ENCODE assay signal across 2 cellular contexts in genomic region chr17:1186923-1187771, GRCh38.
TF ChIP-seq lines count a peak whose summit lies in the region.

No MANE protein-coding gene starts in this region.

TF ChIP-seq in GM23338, 12 proteins besides CTCF, POLR2A, EP300 and RAD21 (continued from another document):
- TF ChIP-seq NANOG (IDR thresholded peaks at IDR 0.05; ENCODE audit: borderline replicate concordance), result no peak
- no peak for TF ChIP-seq ZNF462 (CRISPR knock-in tag; IDR thresholded peaks at IDR 0.05)
- no peak for TF ChIP-seq POLR2AphosphoS5 (IDR thresholded peaks at IDR 0.05; ENCODE audit: low read depth)
- no peak for TF ChIP-seq ZNF114 (CRISPR knock-in tag; IDR thresholded peaks at IDR 0.05)
- no peak for TF ChIP-seq EZH2phosphoT487 (IDR thresholded peaks at IDR 0.05; ENCODE audit: unreplicated experiment)
- TF ChIP-seq EZH2 (IDR thresholded peaks at IDR 0.05; ENCODE audit: low read depth, unreplicated experiment), result no peak
- TF ChIP-seq CREB1 (CRISPR knock-in tag; IDR thresholded peaks at IDR 0.05; ENCODE audit: low read depth), result no peak
- no peak for TF ChIP-seq ZNF331 (CRISPR knock-in tag; IDR thresholded peaks at IDR 0.05; ENCODE audit: low read depth)
- TF ChIP-seq REST (IDR thresholded peaks at IDR 0.05; ENCODE audit: unreplicated experiment), result no peak
- TF ChIP-seq ETS1 (IDR thresholded peaks at IDR 0.05), result no peak

TF ChIP-seq in H1, 55 proteins besides CTCF, POLR2A, EP300 and RAD21 (continued from another document):
- no peak for TF ChIP-seq ASH2L (IDR thresholded peaks at IDR 0.05; ENCODE audit: low read length)
- peak; percentile 23 for TF ChIP-seq EZH2 (IDR thresholded peaks at IDR 0.05; ENCODE audit: low read depth, low read length, severe bottlenecking)
- TF ChIP-seq JUN (IDR thresholded peaks at IDR 0.05; ENCODE audit: low read depth, low read length), result no peak
- TF ChIP-seq, protein P1, sequence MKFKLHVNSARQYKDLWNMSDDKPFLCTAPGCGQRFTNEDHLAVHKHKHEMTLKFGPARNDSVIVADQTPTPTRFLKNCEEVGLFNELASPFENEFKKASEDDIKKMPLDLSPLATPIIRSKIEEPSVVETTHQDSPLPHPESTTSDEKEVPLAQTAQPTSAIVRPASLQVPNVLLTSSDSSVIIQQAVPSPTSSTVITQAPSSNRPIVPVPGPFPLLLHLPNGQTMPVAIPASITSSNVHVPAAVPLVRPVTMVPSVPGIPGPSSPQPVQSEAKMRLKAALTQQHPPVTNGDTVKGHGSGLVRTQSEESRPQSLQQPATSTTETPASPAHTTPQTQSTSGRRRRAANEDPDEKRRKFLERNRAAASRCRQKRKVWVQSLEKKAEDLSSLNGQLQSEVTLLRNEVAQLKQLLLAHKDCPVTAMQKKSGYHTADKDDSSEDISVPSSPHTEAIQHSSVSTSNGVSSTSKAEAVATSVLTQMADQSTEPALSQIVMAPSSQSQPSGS (IDR thresholded peaks at IDR 0.05; ENCODE audit: low read length), result peak; percentile 72; the same call in 1 of the 2 replicates
- 0 out of 4 replicates have a peak, but pooled peaks of 1 of the 2 experiments have one; percentile 39 for TF ChIP-seq SIN3A (conservative IDR thresholded peaks at IDR 0.05 in 1 of 2, IDR thresholded peaks at IDR 0.05 in 1 of 2; ENCODE audit: low read depth in 1 of 2, low read length in 2 of 2)
- peak; percentile 52 for TF ChIP-seq TAF1 (IDR thresholded peaks at IDR 0.05; ENCODE audit: low read depth, low read length)
- no peak for TF ChIP-seq MAFK (IDR thresholded peaks at IDR 0.05; ENCODE audit: low read depth, low read length)
- no peak for TF ChIP-seq ZNF274 (IDR thresholded peaks at IDR 0.05; ENCODE audit: borderline replicate concordance, extremely low read depth, low read length)
- TF ChIP-seq JUND (IDR thresholded peaks at IDR 0.05; ENCODE audit: low read length), result 0 out of 2 replicates have a peak, but pooled peaks have one; percentile 38
- TF ChIP-seq, protein P2, sequence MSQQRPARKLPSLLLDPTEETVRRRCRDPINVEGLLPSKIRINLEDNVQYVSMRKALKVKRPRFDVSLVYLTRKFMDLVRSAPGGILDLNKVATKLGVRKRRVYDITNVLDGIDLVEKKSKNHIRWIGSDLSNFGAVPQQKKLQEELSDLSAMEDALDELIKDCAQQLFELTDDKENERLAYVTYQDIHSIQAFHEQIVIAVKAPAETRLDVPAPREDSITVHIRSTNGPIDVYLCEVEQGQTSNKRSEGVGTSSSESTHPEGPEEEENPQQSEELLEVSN (IDR thresholded peaks at IDR 0.05), result peak; percentile 11; the same call in 1 of the 2 replicates
- 0 out of 2 replicates have a peak, but pooled peaks have one; percentile 36 for TF ChIP-seq TCF12 (IDR thresholded peaks at IDR 0.05; ENCODE audit: low read depth, low read length)
